ENCODE assay signal across 16 cellular contexts in genomic region chr6:11900662-11901598, GRCh38.
A peak's percentile ranks its signal among the peaks of the same experiment; 100 is the strongest.
DNase-seq lines count a peak whose midpoint lies in the region; TF ChIP-seq lines count a peak whose summit lies in the region.
"Had no signal": no experiment of that assay in that cellular context is flagged by ENCODE, and none has a peak within 500 bp of the region (broad histone marks: within the 10 kb centered on the region; RNA-seq: fewer than 3 reads in every experiment).

No MANE protein-coding gene starts in this region.

- H3K4me1 Mint-ChIP-seq in activated T-cell treated with anti-CD3 and anti-CD28 coated beads, Interleukin-2, amount 50 U/mL, for 24 hours (ENCODE audit: low read depth), result peaks cover 21% of the 10 kb centered on the region
- H3K4me1 Mint-ChIP-seq in neural progenitor cell, result peaks cover 6% of the 10 kb centered on the region
- peaks cover 6% of the 10 kb centered on the region for H3K4me1 Mint-ChIP-seq in osteocyte (ENCODE audit: unreplicated experiment)

- no peaks in the 10 kb centered on the region for H3K36me3 ChIP-seq in effector memory CD4-positive, alpha-beta T cell (ENCODE audit: control insufficient read depth, insufficient read depth, low read length)
- no peaks in the 10 kb centered on the region for H3K36me3 ChIP-seq in neural progenitor cell
- H3K36me3 ChIP-seq: colonic mucosa, tibial nerve had no signal

- peaks cover 10% of the 10 kb centered on the region for H3K27me3 Mint-ChIP-seq in activated T-cell treated with anti-CD3 and anti-CD28 coated beads, Interleukin-2, amount 50 U/mL, for 24 hours
- H3K27me3 Mint-ChIP-seq in neural progenitor cell (ENCODE audit: insufficient read depth, low read depth) (no peaks in the 10 kb centered on the region), osteocyte (ENCODE audit: unreplicated experiment) (no peaks in the 10 kb centered on the region)

- H3K27ac ChIP-seq in effector memory CD4-positive, alpha-beta T cell (ENCODE audit: insufficient read depth, low read length, poor library complexity, severe bottlenecking), result no peak overlapping the region
- no peak overlapping the region for H3K27ac ChIP-seq in neural progenitor cell
- H3K27ac ChIP-seq: colonic mucosa, parathyroid adenoma, tibial nerve had no signal

- H3K9ac ChIP-seq in neural progenitor cell, result no peak overlapping the region
- H3K9ac ChIP-seq: parathyroid adenoma had no signal

- peaks cover 6% of the 10 kb centered on the region for H3K4me1 ChIP-seq in effector memory CD4-positive, alpha-beta T cell (ENCODE audit: control insufficient read depth, insufficient read depth, low read length, poor library complexity, severe bottlenecking)
- H3K4me1 ChIP-seq in neural progenitor cell, result peaks cover 16% of the 10 kb centered on the region
- H3K4me1 ChIP-seq: colonic mucosa, parathyroid adenoma, tibial nerve had no signal

- H3K36me3 Mint-ChIP-seq in activated T-cell treated with anti-CD3 and anti-CD28 coated beads, Interleukin-2, amount 50 U/mL, for 24 hours (ENCODE audit: low read depth), result no peaks in the 10 kb centered on the region
- H3K36me3 Mint-ChIP-seq in neural progenitor cell, result no peaks in the 10 kb centered on the region
- peaks cover 4% of the 10 kb centered on the region for H3K36me3 Mint-ChIP-seq in osteocyte (ENCODE audit: unreplicated experiment)

- H3F3A ChIP-seq in neural progenitor cell (ENCODE audit: low read depth), result peaks cover 16% of the 10 kb centered on the region

- H4K20me1 ChIP-seq in neural progenitor cell (ENCODE audit: low read depth), result no peaks in the 10 kb centered on the region

- peak overlapping the region; percentile 62 for H3K4me2 ChIP-seq in neural progenitor cell

- DNase-seq in activated T-cell treated with anti-CD3 and anti-CD28 coated beads, Interleukin-2, amount 50 U/mL, for 24 hours, result no peak
- DNase-seq in activated T-cell treated with anti-CD3 and anti-CD28 coated beads, Interleukin-2, amount 50 U/mL, for 1 hour, result no peak
- DNase-seq in OCI-M1 (lab: John Stamatoyannopoulos, UW) (peak; percentile 88), neural progenitor cell (ENCODE audit: low spot score) (peak; percentile 64), NCI-H1048 (lab: John Stamatoyannopoulos, UW) (no peak), osteocyte (ENCODE audit: extremely low spot score, unreplicated experiment) (no peak), NCI-H2227 treated with DMSO at 0.1 percent for 48 hours (lab: John Stamatoyannopoulos, UW) (no peak)
- DNase-seq in effector memory CD4-positive, alpha-beta T cell, result no peak
- DNase-seq: ACHN, colonic mucosa, NCI-H1436, NCI-H446 treated with DMSO at 0.1 percent for 48 hours, PC-3 had no signal

- H3K9me3 Mint-ChIP-seq in activated T-cell treated with anti-CD3 and anti-CD28 coated beads, Interleukin-2, amount 50 U/mL, for 24 hours, result no peaks in the 10 kb centered on the region
- H3K9me3 Mint-ChIP-seq in neural progenitor cell (peaks cover 7% of the 10 kb centered on the region), osteocyte (ENCODE audit: unreplicated experiment) (peaks cover 16% of the 10 kb centered on the region)

- no peaks in the 10 kb centered on the region for H3K79me2 ChIP-seq in neural progenitor cell (ENCODE audit: low read depth)
- H3K79me2 ChIP-seq: parathyroid adenoma had no signal

- peak overlapping the region; percentile 3 for H3K4me3 ChIP-seq in effector memory CD4-positive, alpha-beta T cell (ENCODE audit: insufficient read depth, low read depth, low read length, poor library complexity, severe bottlenecking)
- peak overlapping the region; percentile 6 for H3K4me3 ChIP-seq in neural progenitor cell
- H3K4me3 ChIP-seq: colonic mucosa, tibial nerve had no signal

- no peaks in the 10 kb centered on the region for H3K27me3 ChIP-seq in effector memory CD4-positive, alpha-beta T cell (replicated peaks; ENCODE audit: control insufficient read depth, insufficient read depth, low read length, poor library complexity, severe bottlenecking)
- H3K27me3 ChIP-seq in neural progenitor cell, result no peaks in the 10 kb centered on the region
- H3K27me3 ChIP-seq: colonic mucosa, tibial nerve had no signal

- peak overlapping the region; percentile 70 for H2AFZ ChIP-seq in neural progenitor cell (replicated peaks)
- H2AFZ ChIP-seq: parathyroid adenoma had no signal

- TF ChIP-seq CTCF in neural progenitor cell (IDR thresholded peaks at IDR 0.05), result no peak
- no peak for TF ChIP-seq CTCF in osteocyte (IDR thresholded peaks at IDR 0.05)

- H3K27ac Mint-ChIP-seq in activated T-cell treated with anti-CD3 and anti-CD28 coated beads, Interleukin-2, amount 50 U/mL, for 24 hours, result peak overlapping the region; percentile 22
- peak overlapping the region; percentile 29 for H3K27ac Mint-ChIP-seq in neural progenitor cell
- no peak overlapping the region for H3K27ac Mint-ChIP-seq in osteocyte (ENCODE audit: unreplicated experiment)

- no peaks in the 10 kb centered on the region for H3K9me3 ChIP-seq in effector memory CD4-positive, alpha-beta T cell (ENCODE audit: control insufficient read depth, low read length)
- H3K9me3 ChIP-seq in neural progenitor cell (ENCODE audit: low read depth), result peaks cover 10% of the 10 kb centered on the region
- H3K9me3 ChIP-seq: colonic mucosa, tibial nerve had no signal

- H3K4me3 Mint-ChIP-seq in activated T-cell treated with anti-CD3 and anti-CD28 coated beads, Interleukin-2, amount 50 U/mL, for 24 hours, result peak overlapping the region; percentile 43
- H3K4me3 Mint-ChIP-seq in neural progenitor cell (no peak overlapping the region), osteocyte (ENCODE audit: unreplicated experiment) (no peak overlapping the region)
- H3K4me3 Mint-ChIP-seq: IgD-negative memory B cell had no signal

Comparison
In these comparisons a context has a peak if more than half of its experiments do, and no peak if none do; other contexts are left out.
1. DNase-seq: peak in OCI-M1 (single experiment) and neural progenitor cell (single experiment); none in activated T-cell treated with anti-CD3 and anti-CD28 coated beads, Interleukin-2, amount 50 U/mL, for 24 hours (single experiment), activated T-cell treated with anti-CD3 and anti-CD28 coated beads, Interleukin-2, amount 50 U/mL, for 1 hour (single experiment), effector memory CD4-positive, alpha-beta T cell (0 of 3), NCI-H1048 (single experiment), osteocyte (single experiment) and NCI-H2227 treated with DMSO at 0.1 percent for 48 hours (single experiment).